9 cellular contexts compared by ENCODE assay signal in genomic region chr13:33188093-33188882, GRCh38.
A peak's percentile ranks its signal among the peaks of the same experiment; 100 is the strongest.
DNase-seq lines count a peak whose midpoint lies in the region; ATAC-seq and TF ChIP-seq lines count a peak whose summit lies in the region.
"Had no signal": no experiment of that assay in that cellular context is flagged by ENCODE, and none has a peak within 500 bp of the region (broad histone marks: within the 10 kb centered on the region; RNA-seq: fewer than 3 reads in every experiment).

No MANE protein-coding gene starts in this region.

- peak overlapping the region; percentile 84 for H3K27ac Mint-ChIP-seq in T-helper 1 cell treated with Interleukin-12 subunit alpha and Interleukin-12 subunit beta and Interleukin-4 antibody, amounts not matched to agents 30 μg/mL and 1 μg/mL, for 36 hours
- H3K27ac Mint-ChIP-seq in activated CD4-positive, alpha-beta T cell treated with anti-CD3 and anti-CD28 coated beads, Interleukin-2, amount 10 ng/mL, durations not matched to agents 7 days and 5 days: no peak overlapping the region

- DNase-seq in T-helper 1 cell (no peak), astrocyte of the spinal cord (ENCODE audit: low read depth, low spot score) (peak; percentile 74), NCI-H2081 treated with DMSO at 0.1 percent for 48 hours (lab: John Stamatoyannopoulos, UW) (no peak)
- no peak for DNase-seq in stimulated activated naive CD8-positive, alpha-beta T cell treated with anti-CD3 and anti-CD28 coated beads, Interleukin-15, Interleukin-2, amounts not matched to agents 100 U/mL and 50 U/mL, for 24 hours
- no peak for DNase-seq in activated CD4-positive, alpha-beta T cell treated with anti-CD3 and anti-CD28 coated beads, Interleukin-2, amount 10 ng/mL, durations not matched to agents 7 days and 5 days

- CTCF ChIA-PET in activated CD4-positive, alpha-beta T cell treated with anti-CD3 and anti-CD28 coated beads, Interleukin-2, amount 10 ng/mL, durations not matched to agents 7 days and 5 days (lab: Charles Lee): interaction anchor here (0.6 to 0.7 kb wide), 2 partner anchors 519 to 1262 kb away, joined by 3 to 7 read pairs; no protein-coding TSS in a partner anchor

- POLR2A ChIA-PET in activated CD4-positive, alpha-beta T cell treated with anti-CD3 and anti-CD28 coated beads, Interleukin-2, amount 10 ng/mL, durations not matched to agents 7 days and 5 days (lab: Charles Lee): no interaction called here

- no peak for TF ChIP-seq CTCF in astrocyte of the spinal cord (IDR thresholded peaks at IDR 0.05; ENCODE audit: low read depth, low read length)

- H3K27me3 Mint-ChIP-seq in T-helper 1 cell treated with Interleukin-12 subunit alpha and Interleukin-12 subunit beta and Interleukin-4 antibody, amounts not matched to agents 30 μg/mL and 1 μg/mL, for 36 hours (ENCODE audit: low read depth): no peaks in the 10 kb centered on the region
- peaks cover 2% of the 10 kb centered on the region for H3K27me3 Mint-ChIP-seq in activated CD4-positive, alpha-beta T cell treated with anti-CD3 and anti-CD28 coated beads, Interleukin-2, amount 10 ng/mL, durations not matched to agents 7 days and 5 days

- H3K36me3 Mint-ChIP-seq in T-helper 1 cell treated with Interleukin-12 subunit alpha and Interleukin-12 subunit beta and Interleukin-4 antibody, amounts not matched to agents 30 μg/mL and 1 μg/mL, for 36 hours (ENCODE audit: low read depth): peaks cover 2% of the 10 kb centered on the region
- H3K36me3 Mint-ChIP-seq in activated CD4-positive, alpha-beta T cell treated with anti-CD3 and anti-CD28 coated beads, Interleukin-2, amount 10 ng/mL, durations not matched to agents 7 days and 5 days (ENCODE audit: low read depth): no peaks in the 10 kb centered on the region

- H3K4me1 Mint-ChIP-seq in T-helper 1 cell treated with Interleukin-12 subunit alpha and Interleukin-12 subunit beta and Interleukin-4 antibody, amounts not matched to agents 30 μg/mL and 1 μg/mL, for 36 hours (ENCODE audit: low read depth): peaks cover 30% of the 10 kb centered on the region
- peaks cover 10% of the 10 kb centered on the region for H3K4me1 Mint-ChIP-seq in activated CD4-positive, alpha-beta T cell treated with anti-CD3 and anti-CD28 coated beads, Interleukin-2, amount 10 ng/mL, durations not matched to agents 7 days and 5 days

- in situ Hi-C loops in astrocyte of the spinal cord (cut with HindIII; ENCODE audit: low sequenced_read_pairs): no loop called here

- ATAC-seq in HG02981 (IDR thresholded peaks at IDR 0.05; ENCODE audit: unreplicated experiment) (peak; percentile 60), HG02970 (IDR thresholded peaks at IDR 0.05; ENCODE audit: low FRiP score, unreplicated experiment) (no peak)
- peak; percentile 36 for ATAC-seq in stimulated activated naive CD8-positive, alpha-beta T cell treated with anti-CD3 and anti-CD28 coated beads, Interleukin-15, Interleukin-2, amounts not matched to agents 100 U/mL and 50 U/mL, for 24 hours

- H3K9me3 Mint-ChIP-seq in T-helper 1 cell treated with Interleukin-12 subunit alpha and Interleukin-12 subunit beta and Interleukin-4 antibody, amounts not matched to agents 30 μg/mL and 1 μg/mL, for 36 hours: no peaks in the 10 kb centered on the region
- H3K9me3 Mint-ChIP-seq in activated CD4-positive, alpha-beta T cell treated with anti-CD3 and anti-CD28 coated beads, Interleukin-2, amount 10 ng/mL, durations not matched to agents 7 days and 5 days: no peaks in the 10 kb centered on the region

- H3K4me3 ChIP-seq in astrocyte of the spinal cord (ENCODE audit: low read depth, low read length): no peak overlapping the region

- H3K4me3 Mint-ChIP-seq in T-helper 1 cell treated with Interleukin-12 subunit alpha and Interleukin-12 subunit beta and Interleukin-4 antibody, amounts not matched to agents 30 μg/mL and 1 μg/mL, for 36 hours: peak overlapping the region; percentile 21
- H3K4me3 Mint-ChIP-seq in activated CD4-positive, alpha-beta T cell treated with anti-CD3 and anti-CD28 coated beads, Interleukin-2, amount 10 ng/mL, durations not matched to agents 7 days and 5 days: no peak overlapping the region
- H3K4me3 Mint-ChIP-seq: neural crest cell had no signal
